In the genomic region with DNA sequence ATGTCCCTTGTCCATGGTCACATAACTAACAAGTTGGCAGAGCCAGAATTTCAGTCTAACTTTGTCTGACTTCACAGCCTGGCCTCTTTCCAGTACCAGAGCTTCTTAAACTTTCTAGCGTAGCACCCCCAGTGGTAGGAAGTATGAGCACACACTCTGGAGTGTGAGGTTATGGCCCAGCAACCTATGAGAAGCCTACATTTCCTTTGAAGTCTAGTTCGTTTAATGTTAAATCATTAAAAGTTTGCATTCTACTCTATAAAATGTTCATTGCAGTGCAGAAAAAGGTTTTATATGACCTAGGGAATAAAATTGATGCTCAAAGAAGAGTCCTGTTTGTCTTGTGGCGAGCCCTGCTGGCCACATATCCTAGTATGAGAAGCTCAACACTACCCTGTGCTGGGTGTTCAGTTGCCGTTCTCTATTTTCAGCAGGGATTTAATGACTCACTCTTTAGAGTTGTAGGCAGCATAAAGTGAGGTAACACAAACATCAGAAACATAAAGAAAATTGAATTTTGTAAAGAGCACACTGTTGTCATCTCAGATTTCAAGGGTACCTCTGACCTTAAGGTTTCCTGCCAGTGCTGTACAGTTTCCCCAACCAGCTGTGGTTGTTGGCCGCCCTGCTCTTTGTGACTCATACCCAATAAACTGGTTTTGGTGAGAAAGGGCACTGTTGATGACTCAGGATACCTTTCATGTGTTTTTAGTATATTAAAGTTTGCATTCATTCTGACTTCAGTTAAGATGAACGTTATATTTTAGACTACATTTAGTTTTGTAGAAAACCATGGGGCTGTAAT, we compare ENCODE assay signal across 8 cellular contexts. TPM values are rescaled to one million over a fixed set of nuclear protein-coding genes. Genes with fewer than 3 reads are reported as not detected.
DNase-seq lines count a peak whose midpoint lies in the region; ATAC-seq and TF ChIP-seq lines count a peak whose summit lies in the region.

No MANE protein-coding gene starts in this region.

- peak overlapping the region; percentile 44 for H3K4me3 Mint-ChIP-seq in T-helper 2 cell treated with Interferon-gamma antibody and Interleukin-4, amounts not matched to agents 5 μg/mL and 100 μg/mL, for 36 hours

- no peaks in the 10 kb centered on the region for H3K9me3 Mint-ChIP-seq in T-helper 2 cell treated with Interferon-gamma antibody and Interleukin-4, amounts not matched to agents 5 μg/mL and 100 μg/mL, for 36 hours

- intact Hi-C loops in ascending aorta (cut with DNase I) = no loop called here

- H3K27me3 ChIP-seq in ascending aorta = no peaks in the 10 kb centered on the region

- H3K4me3 ChIP-seq in ascending aorta = no peak overlapping the region

- peak overlapping the region; percentile 64 to 73 for H3K27ac ChIP-seq in ascending aorta

- no peaks in the 10 kb centered on the region for H3K27me3 Mint-ChIP-seq in T-helper 2 cell treated with Interferon-gamma antibody and Interleukin-4, amounts not matched to agents 5 μg/mL and 100 μg/mL, for 36 hours (ENCODE audit: low read depth)

- H3K4me1 Mint-ChIP-seq in T-helper 2 cell treated with Interferon-gamma antibody and Interleukin-4, amounts not matched to agents 5 μg/mL and 100 μg/mL, for 36 hours (ENCODE audit: low read depth) = peaks cover 23% of the 10 kb centered on the region

- DNase-seq in EL = peak; percentile 97
- DNase-seq in HT-29 (ENCODE audit: low spot score) = peak; percentile 90
- peak; percentile 83 for DNase-seq in T-helper 2 cell treated with Interferon-gamma antibody and Interleukin-4, amounts not matched to agents 5 μg/mL and 100 μg/mL, for 36 hours (ENCODE audit: low spot score)
- DNase-seq in ascending aorta (ENCODE audit: low spot score in 2 of 2) = peak in 1 of 2 donors; percentile 80
- DNase-seq in iPS-NIHi7 (ENCODE audit: extremely low spot score) = peak; percentile 78
- peak; percentile 59 to 71 for DNase-seq in stimulated activated CD4-positive, alpha-beta T cell treated with anti-CD3 and anti-CD28 coated beads, Interleukin-2, amount 100 ng/mL, for 24 hours
- no peak for DNase-seq in NCI-H2107 treated with DMSO at 0.1 percent for 48 hours (lab: John Stamatoyannopoulos, UW; ENCODE audit: unreplicated experiment)

- peaks cover 0 to 8% of the 10 kb centered on the region in 2 donors for H3K4me1 ChIP-seq in ascending aorta

- peak overlapping the region; percentile 94 for H3K27ac Mint-ChIP-seq in T-helper 2 cell treated with Interferon-gamma antibody and Interleukin-4, amounts not matched to agents 5 μg/mL and 100 μg/mL, for 36 hours

- peak in 2 of 3 experiments; percentile 62 to 63 for TF ChIP-seq CTCF in ascending aorta (IDR thresholded peaks at IDR 0.05)

- H3K36me3 Mint-ChIP-seq in T-helper 2 cell treated with Interferon-gamma antibody and Interleukin-4, amounts not matched to agents 5 μg/mL and 100 μg/mL, for 36 hours (ENCODE audit: low read depth) = peaks cover 55% of the 10 kb centered on the region

- H3K36me3 ChIP-seq in ascending aorta = peaks cover 43 to 46% of the 10 kb centered on the region in 2 donors

- peak; percentile 94 for ATAC-seq in GM21515 (IDR thresholded peaks at IDR 0.05; ENCODE audit: unreplicated experiment)

- no peaks in the 10 kb centered on the region for H3K9me3 ChIP-seq in ascending aorta

RNA-seq across cellular contexts. Expression of gene MCCC2, which starts 14.3 kb away (rescaled TPM):
- total RNA-seq in HT-29 (2014; rRNA removed; shearing (Covaris generic)) = 55.8 and 56.1 TPM in 2 replicates
- total RNA-seq in ascending aorta = 13.8 TPM
